Comparison of ENCODE assay signal across 8 cellular contexts in genomic region chr6:135496805-135497411, GRCh38. TPM values are rescaled to one million over a fixed set of nuclear protein-coding genes. Genes with fewer than 3 reads are reported as not detected.
DNase-seq lines count a peak whose midpoint lies in the region; ATAC-seq, FAIRE-seq and TF ChIP-seq lines count a peak whose summit lies in the region.

No MANE protein-coding gene starts in this region.

- POLR2A ChIA-PET in CD4-positive, alpha-beta T cell (lab: Charles Lee) = interaction anchor here (1.8 kb wide), 1 partner anchor 793 kb away, joined by 15 read pairs; the partner anchor contains the start of gene BCLAF1
- POLR2A ChIA-PET in H1 (lab: Charles Lee; ENCODE audit: partially characterized antibody) = interaction anchor here (0.7 to 2.0 kb wide), 2 partner anchors 753 to 793 kb away, joined by 3 to 6 read pairs; partner anchors contain the start of genes BCLAF1 and MTFR2

- peak overlapping the region; percentile 80 to 84 for H3K4me2 ChIP-seq in H1 (ENCODE audit: insufficient read depth in 1 of 2, low read depth in 2 of 2, low read length in 2 of 2)

- 0 out of 2 replicates have a peak overlapping the region, but pooled peaks have one; percentile 87 for H2AFZ ChIP-seq in H1 (ENCODE audit: low read length)

- no peaks in the 10 kb centered on the region for H3K79me1 ChIP-seq in H1 (ENCODE audit: low read depth, low read length)

- CTCF ChIA-PET in CD4-positive, alpha-beta T cell (lab: Charles Lee) = no interaction called here
- CTCF ChIA-PET in H1 (lab: Charles Lee; ENCODE audit: partially characterized antibody) = no interaction called here

- H3K9me3 Mint-ChIP-seq in CD4-positive, alpha-beta T cell = no peaks in the 10 kb centered on the region

- no peaks in the 10 kb centered on the region for H4K20me1 ChIP-seq in H1 (replicated peaks in 1 of 2; ENCODE audit: control insufficient read depth in 1 of 2, insufficient read depth in 2 of 2, low read length in 2 of 2)

- intact Hi-C loops in CD4-positive, alpha-beta T cell (cut with DNase I, micrococcal nuclease) = loop anchor here (2.0 to 10.0 kb wide), 3 partner anchors 790 to 1542 kb away; partner anchors contain the start of genes BCLAF1 (in 1 of the 2) and TBPL1 (in 1 of the 2)

- peaks cover 2% of the 10 kb centered on the region; the same call in 1 of the 2 replicates for H3K23me2 ChIP-seq in H1 (ENCODE audit: low read depth, low read length)

- H3K23ac ChIP-seq in H1 (ENCODE audit: insufficient read length) = no peak overlapping the region

- no peak overlapping the region for H4K5ac ChIP-seq in H1 (ENCODE audit: insufficient read length, low read depth, low read length)

- 17% methylated on average over 9 of the region's 9 CpGs; no CpG with 5 or more reads in 1 of the 2 experiments for WGBS in H1 (ENCODE audit: extremely low coverage in 1 of 2, insufficient coverage in 1 of 2, insufficient read length in 1 of 2, insufficient replicate concordance in 2 of 2, low coverage in 1 of 2, low lambda C conversion rate in 2 of 2, missing lambda C conversion rate in 1 of 2), 2 experiments

- H2BK5ac ChIP-seq in H1 (ENCODE audit: low read depth, low read length) = no peak overlapping the region

- no peak overlapping the region for H2BK20ac ChIP-seq in H1 (ENCODE audit: low read length)

- H3K36me3 Mint-ChIP-seq in CD4-positive, alpha-beta T cell (ENCODE audit: low read depth) = peaks cover 8% of the 10 kb centered on the region

- TF ChIP-seq EP300 in H1 (IDR thresholded peaks at IDR 0.05; ENCODE audit: borderline replicate concordance in 1 of 2, low read depth in 2 of 2, low read length in 2 of 2) = no peak

- no peak overlapping the region for H3K4ac ChIP-seq in H1 (replicated peaks; ENCODE audit: insufficient read length, low read depth, low read length)

- no peak for TF ChIP-seq RAD21 in H1 (IDR thresholded peaks at IDR 0.05 in 1 of 2, conservative IDR thresholded peaks at IDR 0.05 in 1 of 2; ENCODE audit: low read depth in 2 of 2, low read length in 2 of 2)

- no peak for FAIRE-seq in H1 (lab: Jason Lieb, UNC)
- no peak for FAIRE-seq in RCC 7860 (lab: Jason Lieb, UNC)

- no peak overlapping the region for H3K4me3 Mint-ChIP-seq in CD4-positive, alpha-beta T cell

- H3K4me3 ChIP-seq in NB4 (ENCODE audit: low read depth, low read length) = peak overlapping the region; percentile 66
- peak overlapping the region; percentile 83 to 88 (median 84) for H3K4me3 ChIP-seq in H1 (ENCODE audit: extremely low read depth in 1 of 4, insufficient read depth in 2 of 4, low read depth in 3 of 4, low read length in 4 of 4)
- H3K4me3 ChIP-seq in neutrophil (ENCODE audit: low read depth in 1 of 2, low read length in 1 of 2) = peak overlapping the region; percentile 71 to 73

- no peak overlapping the region for H2BK12ac ChIP-seq in H1 (ENCODE audit: low read depth, low read length)

- H3K4me1 Mint-ChIP-seq in CD4-positive, alpha-beta T cell (ENCODE audit: low read depth) = peaks cover 12% of the 10 kb centered on the region

- no peak overlapping the region for H2BK120ac ChIP-seq in H1 (replicated peaks; ENCODE audit: low read depth, low read length)

- peak overlapping the region; percentile 79 for H3K27ac ChIP-seq in CD4-positive, alpha-beta T cell (ENCODE audit: low read depth, low read length)
- peak overlapping the region; percentile 78; the same call in 1 of the 2 replicates for H3K27ac ChIP-seq in H1 (ENCODE audit: low read depth, low read length)
- no peak overlapping the region for H3K27ac ChIP-seq in neutrophil

- H3K14ac ChIP-seq in H1 (ENCODE audit: insufficient read length) = no peak overlapping the region

- DNase-seq in CD4-positive, alpha-beta T cell = no peak
- DNase-seq in NB4 (ENCODE audit: low read depth) (no peak), H1 (ENCODE audit: low read depth in 1 of 2, low spot score in 2 of 2) (no peak), RCC 7860 (ENCODE audit: low spot score) (no peak), GM13976 (ENCODE audit: low spot score) (no peak)

- peaks cover 0 to 2% (median 0%) of the 10 kb centered on the region in 4 experiments; a peak in 1 of 8 replicates for H3K36me3 ChIP-seq in H1 (ENCODE audit: control insufficient read depth in 2 of 4, insufficient read depth in 4 of 4, low read length in 3 of 4)
- H3K36me3 ChIP-seq in neutrophil = no peaks in the 10 kb centered on the region

- ATAC-seq in CD4-positive, alpha-beta T cell (ENCODE audit: poor library complexity) = no peak
- ATAC-seq in HG03196 (IDR thresholded peaks at IDR 0.05; ENCODE audit: unreplicated experiment) (no peak), HG02884 (IDR thresholded peaks at IDR 0.05; ENCODE audit: unreplicated experiment) (no peak)

- peak overlapping the region; percentile 38; the same call in 1 of the 2 replicates for H3K18ac ChIP-seq in H1 (ENCODE audit: extremely low read depth, low read length)

- peak overlapping the region; percentile 92; the same call in 1 of the 2 replicates for H4K8ac ChIP-seq in H1 (ENCODE audit: extremely low read depth, insufficient read depth, low read length)

- no peaks in the 10 kb centered on the region for H3K27me3 ChIP-seq in CD4-positive, alpha-beta T cell (ENCODE audit: control insufficient read depth, insufficient read depth, low read length)
- no peaks in the 10 kb centered on the region for H3K27me3 ChIP-seq in H1 (replicated peaks in 1 of 4; ENCODE audit: control insufficient read depth in 3 of 4, extremely low read depth in 1 of 4, insufficient read depth in 3 of 4, low read length in 3 of 4)
- peaks cover 21% of the 10 kb centered on the region for H3K27me3 ChIP-seq in neutrophil

- H3K56ac ChIP-seq in H1 (replicated peaks; ENCODE audit: insufficient read length, low read depth, low read length) = no peak overlapping the region

- peak overlapping the region; percentile 77 to 92 (median 81) for H3K9ac ChIP-seq in H1 (replicated peaks in 1 of 4; ENCODE audit: extremely low read depth in 1 of 4, low read depth in 3 of 4, low read length in 3 of 4)

- no peak overlapping the region for H3K27ac Mint-ChIP-seq in CD4-positive, alpha-beta T cell

- in situ Hi-C loops in GM13976 (cut with MboI; ENCODE audit: low sequenced_read_pairs, unreplicated experiment) = no loop called here

- H3K9me3 ChIP-seq in CD4-positive, alpha-beta T cell (ENCODE audit: control insufficient read depth, low read length) = no peaks in the 10 kb centered on the region
- no peaks in the 10 kb centered on the region for H3K9me3 ChIP-seq in H1 (ENCODE audit: insufficient read depth in 2 of 2, low read depth in 1 of 2, low read length in 1 of 2)
- H3K9me3 ChIP-seq in neutrophil = no peaks in the 10 kb centered on the region

- no peak overlapping the region for H4K91ac ChIP-seq in H1 (replicated peaks; ENCODE audit: insufficient read length, low read length)

- no peak for TF ChIP-seq POLR2A in NB4 (IDR thresholded peaks at IDR 0.05; ENCODE audit: extremely low read depth, insufficient read length)
- TF ChIP-seq POLR2A in H1 (IDR thresholded peaks at IDR 0.05; ENCODE audit: control extremely low read depth in 1 of 2, low read depth in 2 of 2, low read length in 2 of 2) = no peak

- peaks cover 0 to 12% of the 10 kb centered on the region in 2 experiments; a peak in 2 of 4 replicates for H3K79me2 ChIP-seq in H1 (ENCODE audit: control insufficient read depth in 1 of 2, insufficient read depth in 2 of 2, low read length in 2 of 2)

- no peak overlapping the region for H2BK15ac ChIP-seq in H1 (ENCODE audit: low read length)

- H3K4me1 ChIP-seq in H1 (replicated peaks in 1 of 4; ENCODE audit: control insufficient read depth in 3 of 4, insufficient read depth in 4 of 4, low read length in 3 of 4) (peaks cover 3 to 8% (median 5%) of the 10 kb centered on the region in 4 experiments; a peak in 5 of 7 replicates), neutrophil (ENCODE audit: control insufficient read depth in 1 of 2, insufficient read depth in 1 of 2, low read depth in 1 of 2, low read length in 1 of 2) (peaks cover 11 to 13% of the 10 kb centered on the region in 2 experiments)

- no peak for TF ChIP-seq CTCF in CD4-positive, alpha-beta T cell (IDR thresholded peaks at IDR 0.05)
- TF ChIP-seq CTCF in NB4 (IDR thresholded peaks at IDR 0.05; ENCODE audit: low read depth, low read length) = no peak
- no peak for TF ChIP-seq CTCF in H1 (IDR thresholded peaks at IDR 0.05; ENCODE audit: control extremely low read depth in 1 of 3, insufficient read depth in 1 of 3, low read depth in 1 of 3, low read length in 3 of 3)
- no peak for TF ChIP-seq CTCF in neutrophil (IDR thresholded peaks at IDR 0.05)
- TF ChIP-seq CTCF in GM13976 (IDR thresholded peaks at IDR 0.05; ENCODE audit: borderline replicate concordance, control extremely low read depth, extremely low read depth, insufficient read depth, missing control alignments) = no peak

- no peaks in the 10 kb centered on the region for H3K27me3 Mint-ChIP-seq in CD4-positive, alpha-beta T cell

- no peak overlapping the region for H2AK5ac ChIP-seq in H1 (ENCODE audit: low read depth, low read length)

TF ChIP-seq in H1, 55 proteins besides CTCF, POLR2A, EP300 and RAD21 (continues in another document):
- TF ChIP-seq SIN3A (conservative IDR thresholded peaks at IDR 0.05 in 1 of 2, IDR thresholded peaks at IDR 0.05 in 1 of 2; ENCODE audit: low read depth in 1 of 2, low read length in 2 of 2) (no peak), CBX8 (IDR thresholded peaks at IDR 0.05; ENCODE audit: borderline replicate concordance, low read depth, low read length) (no peak), POLR2AphosphoS5 (IDR thresholded peaks at IDR 0.05; ENCODE audit: low read depth, low read length) (no peak), SIRT6 (IDR thresholded peaks at IDR 0.05; ENCODE audit: low read length) (no peak), TAF7 (optimal IDR thresholded peaks at IDR 0.05; ENCODE audit: borderline replicate concordance, low read depth, low read length) (no peak), KDM4A (IDR thresholded peaks at IDR 0.05; ENCODE audit: low read depth, low read length, severe bottlenecking) (no peak), JUN (IDR thresholded peaks at IDR 0.05; ENCODE audit: low read depth, low read length) (no peak), CHD1 (IDR thresholded peaks at IDR 0.05; ENCODE audit: low read depth, low read length) (no peak), RBBP5 (IDR thresholded peaks at IDR 0.05; ENCODE audit: borderline replicate concordance, low read depth, low read length) (no peak)
- TF ChIP-seq, protein P1, sequence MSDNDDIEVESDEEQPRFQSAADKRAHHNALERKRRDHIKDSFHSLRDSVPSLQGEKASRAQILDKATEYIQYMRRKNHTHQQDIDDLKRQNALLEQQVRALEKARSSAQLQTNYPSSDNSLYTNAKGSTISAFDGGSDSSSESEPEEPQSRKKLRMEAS (IDR thresholded peaks at IDR 0.05) = no peak

RNA-seq across cellular contexts. Expression of gene AHI1, which starts 0.6 kb away (rescaled TPM):
- 10 to 100 TPM; 21.1 to 27.5 TPM for total RNA-seq in CD4-positive, alpha-beta T cell
- total RNA-seq in H1 (2021; fragmentation: NEBNext Ultra II Directional; extraction: Animal tissue kit (Norgen Biotek cat#: 25700)) = 18.1 and 19.6 TPM in 2 replicates
- polyA plus RNA-seq in H1 (2011; rRNA removed) = 3.5 and 4.2 TPM in 2 replicates
- polyA plus RNA-seq in H1 (2011; cell fraction: cytosol; rRNA removed) = 7.5 TPM
- polyA plus RNA-seq in H1 (2011; cell fraction: nucleus; rRNA removed) = 6.5 TPM
- polyA plus RNA-seq in H1 (2012, experiment 1 of 2) = 7.3 to 14.6 TPM (median 8.1 TPM) in 4 replicates
- 0.47 TPM for polyA plus RNA-seq in H1 (2012, experiment 2 of 2)
- 18.4 TPM for polyA plus RNA-seq in H1 (2013, experiment 1 of 2)
- polyA plus RNA-seq in H1 (2013, experiment 2 of 2) = 16.2 TPM
- polyA minus RNA-seq in H1 (2011; rRNA and poly(A)+ RNA removed) = 11.5 and 16.7 TPM in 2 replicates
- polyA minus RNA-seq in H1 (2011; cell fraction: cytosol; rRNA and poly(A)+ RNA removed) = 8.4 TPM
- 48.0 TPM for polyA minus RNA-seq in H1 (2011; cell fraction: nucleus; rRNA and poly(A)+ RNA removed)
